In genomic region chr20:22503577-22503976, GRCh38 we compare ENCODE assay signal across 18 cellular contexts.
"Had no signal": no experiment of that assay in that cellular context is flagged by ENCODE, and none has a peak within 500 bp of the region (broad histone marks: within the 10 kb centered on the region; RNA-seq: fewer than 3 reads in every experiment).

No MANE protein-coding gene starts in this region.

- H3K36me3 ChIP-seq: heart left ventricle had no signal

- DNase-seq: activated CD4-positive, alpha-beta T cell treated with anti-CD3 and anti-CD28 coated beads for 48 hours; activated CD4-positive, alpha-beta T cell treated with anti-CD3 and anti-CD28 coated beads, Interleukin-2, amount 50 U/mL, for 1 hour; activated CD4-positive, alpha-beta T cell treated with anti-CD3 and anti-CD28 coated beads, Interleukin-2, amount 50 U/mL, for 48 hours; activated CD8-positive, alpha-beta memory T cell treated with anti-CD3 and anti-CD28 coated beads for 24 hours; activated CD8-positive, alpha-beta T cell treated with anti-CD3 and anti-CD28 coated beads for 36 hours; activated effector memory CD4-positive, alpha-beta T cell treated with Interleukin-2 at 50 U/mL for 16 hours; activated gamma-delta T cell treated with Interleukin-2 at 50 U/mL for 16 hours; activated naive CD4-positive, alpha-beta T cell treated with anti-CD3 and anti-CD28 coated beads, Interleukin-2, amount 50 U/mL, for 16 hours; activated naive CD4-positive, alpha-beta T cell treated with Interleukin-2 at 50 U/mL for 16 hours; activated T-cell treated with anti-CD3 and anti-CD28 coated beads, Interleukin-2, amount 50 U/mL, for 4 hours; amniotic stem cell; anterior cingulate cortex; caudate nucleus; effector CD8-positive, alpha-beta T cell; foreskin fibroblast; heart left ventricle; T-helper 2 cell had no signal

- H3K4me3 ChIP-seq: heart left ventricle had no signal

- H3K27ac ChIP-seq: epithelial cell of prostate, heart left ventricle had no signal

- H3K4me1 ChIP-seq: heart left ventricle had no signal

- H3K9me3 ChIP-seq: heart left ventricle had no signal
